9 cellular contexts compared by ENCODE assay signal in genomic region chr3:155391583-155391982, GRCh38.
DNase-seq lines count a peak whose midpoint lies in the region; ATAC-seq and TF ChIP-seq lines count a peak whose summit lies in the region.
"Had no signal": no experiment of that assay in that cellular context is flagged by ENCODE, and none has a peak within 500 bp of the region (broad histone marks: within the 10 kb centered on the region; RNA-seq: fewer than 3 reads in every experiment).

No MANE protein-coding gene starts in this region.

- H3K27ac ChIP-seq in SJCRH30 (peak overlapping the region; percentile 59; the same call in 1 of the 2 replicates), foreskin keratinocyte (no peak overlapping the region), sigmoid colon (peak overlapping the region in 1 of 4 donors; percentile 37)

- H3K27me3 ChIP-seq in SJCRH30: no peaks in the 10 kb centered on the region
- H3K27me3 ChIP-seq in foreskin keratinocyte: no peaks in the 10 kb centered on the region
- no peaks in the 10 kb centered on the region for H3K27me3 ChIP-seq in sigmoid colon

- H3K9me3 ChIP-seq in SJCRH30 (replicated peaks): no peaks in the 10 kb centered on the region
- H3K9me3 ChIP-seq in sigmoid colon: peaks cover 0 to 3% (median 0%) of the 10 kb centered on the region in 4 donors

- DNase-seq in ELR (ENCODE audit: low read depth): peak; percentile 52
- peak; percentile 56 to 63 for DNase-seq in SJCRH30
- DNase-seq in foreskin keratinocyte: peak; percentile 42 to 72
- peak; percentile 73 for DNase-seq in sigmoid colon
- no peak for DNase-seq in activated CD8-positive, alpha-beta memory T cell treated with anti-CD3 and anti-CD28 coated beads, Interleukin-2, amount 10 ng/mL, durations not matched to agents 7 days and 5 days
- DNase-seq in NCI-H1436 (lab: John Stamatoyannopoulos, UW): no peak
- DNase-seq in SHP77 treated with DMSO at 0.1 percent for 48 hours (lab: John Stamatoyannopoulos, UW): no peak

- peaks cover 12% of the 10 kb centered on the region for H3K27me3 Mint-ChIP-seq in activated CD8-positive, alpha-beta memory T cell treated with anti-CD3 and anti-CD28 coated beads, Interleukin-2, amount 10 ng/mL, durations not matched to agents 7 days and 5 days

- H3K4me3 ChIP-seq in SJCRH30: no peak overlapping the region
- no peak overlapping the region for H3K4me3 ChIP-seq in sigmoid colon

- intact Hi-C loops in sigmoid colon (cut with DNase I): no loop called here

- H3K36me3 ChIP-seq in SJCRH30 (no peaks in the 10 kb centered on the region), sigmoid colon (no peaks in the 10 kb centered on the region)

- H3K4me3 Mint-ChIP-seq in activated CD8-positive, alpha-beta memory T cell treated with anti-CD3 and anti-CD28 coated beads, Interleukin-2, amount 10 ng/mL, durations not matched to agents 7 days and 5 days: no peak overlapping the region

- peaks cover 21% of the 10 kb centered on the region for H3K4me1 ChIP-seq in SJCRH30
- H3K4me1 ChIP-seq in foreskin keratinocyte: peaks cover 17% of the 10 kb centered on the region
- peaks cover 0 to 11% (median 3%) of the 10 kb centered on the region in 4 donors for H3K4me1 ChIP-seq in sigmoid colon

- TF ChIP-seq POLR2A in sigmoid colon (IDR thresholded peaks at IDR 0.05): no peak

- no peak overlapping the region for H3K27ac Mint-ChIP-seq in activated CD8-positive, alpha-beta memory T cell treated with anti-CD3 and anti-CD28 coated beads, Interleukin-2, amount 10 ng/mL, durations not matched to agents 7 days and 5 days
- H3K27ac Mint-ChIP-seq: activated naive CD4-positive, alpha-beta T cell treated with anti-CD3 and anti-CD28 coated beads, Interleukin-2, amount 50 U/mL, for 72 hours had no signal

- no peaks in the 10 kb centered on the region for H3K9me3 Mint-ChIP-seq in activated CD8-positive, alpha-beta memory T cell treated with anti-CD3 and anti-CD28 coated beads, Interleukin-2, amount 10 ng/mL, durations not matched to agents 7 days and 5 days (ENCODE audit: low read depth)

- no peak for TF ChIP-seq EP300 in sigmoid colon (IDR thresholded peaks at IDR 0.05)

- no peak for TF ChIP-seq CTCF in foreskin keratinocyte (conservative IDR thresholded peaks at IDR 0.05)
- no peak for TF ChIP-seq CTCF in sigmoid colon (IDR thresholded peaks at IDR 0.05)

- no peaks in the 10 kb centered on the region for H3K36me3 Mint-ChIP-seq in activated CD8-positive, alpha-beta memory T cell treated with anti-CD3 and anti-CD28 coated beads, Interleukin-2, amount 10 ng/mL, durations not matched to agents 7 days and 5 days
- H3K36me3 Mint-ChIP-seq: activated naive CD4-positive, alpha-beta T cell treated with anti-CD3 and anti-CD28 coated beads, Interleukin-2, amount 50 U/mL, for 72 hours had no signal

- CTCF ChIA-PET in activated CD8-positive, alpha-beta memory T cell treated with anti-CD3 and anti-CD28 coated beads, Interleukin-2, amount 10 ng/mL, durations not matched to agents 7 days and 5 days (lab: Charles Lee): no interaction called here

- H3K4me1 Mint-ChIP-seq in activated CD8-positive, alpha-beta memory T cell treated with anti-CD3 and anti-CD28 coated beads, Interleukin-2, amount 10 ng/mL, durations not matched to agents 7 days and 5 days: no peaks in the 10 kb centered on the region

- 23 to 51% methylated on average over 2 of the region's 2 CpGs for WGBS in sigmoid colon, 2 donors

- ATAC-seq in foreskin keratinocyte (peak; percentile 67), GM18520 (IDR thresholded peaks at IDR 0.05; ENCODE audit: unreplicated experiment) (no peak)
- no peak for ATAC-seq in activated CD8-positive, alpha-beta memory T cell treated with anti-CD3 and anti-CD28 coated beads, Interleukin-2, amount 10 ng/mL, durations not matched to agents 7 days and 5 days
- ATAC-seq: activated naive CD4-positive, alpha-beta T cell treated with anti-CD3 and anti-CD28 coated beads, Interleukin-2, amount 50 U/mL, for 72 hours had no signal

Comparison
In these comparisons a context has a peak if more than half of its experiments do, and no peak if none do; other contexts are left out.
1. DNase-seq: peak in ELR (single experiment), SJCRH30 (2 of 2), foreskin keratinocyte (2 of 2) and sigmoid colon (single experiment); none in activated CD8-positive, alpha-beta memory T cell treated with anti-CD3 and anti-CD28 coated beads, Interleukin-2, amount 10 ng/mL, durations not matched to agents 7 days and 5 days (single experiment), NCI-H1436 (single experiment) and SHP77 treated with DMSO at 0.1 percent for 48 hours (single experiment).